1 cellular context compared by ENCODE assay signal in the genomic region with DNA sequence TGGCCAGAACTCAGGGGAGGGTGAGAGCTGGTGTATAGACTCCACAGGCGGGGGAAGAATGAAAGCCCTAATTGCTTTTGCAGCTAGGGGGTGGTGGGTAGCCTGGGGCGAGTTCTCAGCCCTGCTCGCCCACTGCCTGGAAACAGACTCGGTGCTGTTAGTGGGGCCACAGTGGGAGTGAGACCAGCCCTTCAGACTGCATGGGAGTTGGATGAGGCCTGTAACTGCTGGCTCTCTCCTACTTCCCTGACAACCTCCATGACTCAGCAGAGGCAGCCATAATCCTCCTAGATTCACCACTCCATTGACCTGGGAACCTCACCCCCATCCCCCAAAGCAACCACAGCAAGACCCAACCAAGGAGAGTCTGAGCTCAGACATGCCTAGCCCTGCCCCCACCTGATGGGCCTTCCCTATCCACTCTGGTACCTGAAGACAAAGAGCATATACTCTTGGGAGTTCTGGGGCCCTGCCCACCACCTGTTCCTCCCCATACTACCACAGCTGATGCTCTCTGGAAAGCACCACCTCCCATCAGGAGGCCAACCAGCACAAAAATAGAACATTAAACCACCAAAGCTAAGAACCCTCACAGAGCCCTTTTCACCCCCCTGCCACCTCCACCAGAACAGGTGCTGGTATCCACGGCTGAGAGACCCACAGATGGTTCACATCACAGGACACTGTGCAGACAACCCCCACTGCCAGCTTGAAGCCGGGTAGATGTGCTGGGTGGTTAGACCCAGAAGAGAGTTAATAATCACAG.
A peak's percentile ranks its signal among the peaks of the same experiment; 100 is the strongest.
TF ChIP-seq lines count a peak whose summit lies in the region.

No MANE protein-coding gene starts in this region.

TF ChIP-seq in GM12878, 131 proteins besides CTCF, POLR2A, EP300 and RAD21 (continued from another document and continues in another):
- TF ChIP-seq, protein P1, sequence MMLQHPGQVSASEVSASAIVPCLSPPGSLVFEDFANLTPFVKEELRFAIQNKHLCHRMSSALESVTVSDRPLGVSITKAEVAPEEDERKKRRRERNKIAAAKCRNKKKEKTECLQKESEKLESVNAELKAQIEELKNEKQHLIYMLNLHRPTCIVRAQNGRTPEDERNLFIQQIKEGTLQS (IDR thresholded peaks at IDR 0.05; ENCODE audit: borderline replicate concordance, extremely low read depth, low read depth, low read length), result no peak
- TF ChIP-seq SMARCA5 (IDR thresholded peaks at IDR 0.05), result no peak
- TF ChIP-seq, protein P2, sequence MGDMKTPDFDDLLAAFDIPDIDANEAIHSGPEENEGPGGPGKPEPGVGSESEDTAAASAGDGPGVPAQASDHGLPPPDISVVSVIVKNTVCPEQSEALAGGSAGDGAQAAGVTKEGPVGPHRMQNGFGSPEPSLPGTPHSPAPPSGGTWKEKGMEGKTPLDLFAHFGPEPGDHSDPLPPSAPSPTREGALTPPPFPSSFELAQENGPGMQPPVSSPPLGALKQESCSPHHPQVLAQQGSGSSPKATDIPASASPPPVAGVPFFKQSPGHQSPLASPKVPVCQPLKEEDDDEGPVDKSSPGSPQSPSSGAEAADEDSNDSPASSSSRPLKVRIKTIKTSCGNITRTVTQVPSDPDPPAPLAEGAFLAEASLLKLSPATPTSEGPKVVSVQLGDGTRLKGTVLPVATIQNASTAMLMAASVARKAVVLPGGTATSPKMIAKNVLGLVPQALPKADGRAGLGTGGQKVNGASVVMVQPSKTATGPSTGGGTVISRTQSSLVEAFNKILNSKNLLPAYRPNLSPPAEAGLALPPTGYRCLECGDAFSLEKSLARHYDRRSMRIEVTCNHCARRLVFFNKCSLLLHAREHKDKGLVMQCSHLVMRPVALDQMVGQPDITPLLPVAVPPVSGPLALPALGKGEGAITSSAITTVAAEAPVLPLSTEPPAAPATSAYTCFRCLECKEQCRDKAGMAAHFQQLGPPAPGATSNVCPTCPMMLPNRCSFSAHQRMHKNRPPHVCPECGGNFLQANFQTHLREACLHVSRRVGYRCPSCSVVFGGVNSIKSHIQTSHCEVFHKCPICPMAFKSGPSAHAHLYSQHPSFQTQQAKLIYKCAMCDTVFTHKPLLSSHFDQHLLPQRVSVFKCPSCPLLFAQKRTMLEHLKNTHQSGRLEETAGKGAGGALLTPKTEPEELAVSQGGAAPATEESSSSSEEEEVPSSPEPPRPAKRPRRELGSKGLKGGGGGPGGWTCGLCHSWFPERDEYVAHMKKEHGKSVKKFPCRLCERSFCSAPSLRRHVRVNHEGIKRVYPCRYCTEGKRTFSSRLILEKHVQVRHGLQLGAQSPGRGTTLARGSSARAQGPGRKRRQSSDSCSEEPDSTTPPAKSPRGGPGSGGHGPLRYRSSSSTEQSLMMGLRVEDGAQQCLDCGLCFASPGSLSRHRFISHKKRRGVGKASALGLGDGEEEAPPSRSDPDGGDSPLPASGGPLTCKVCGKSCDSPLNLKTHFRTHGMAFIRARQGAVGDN (IDR thresholded peaks at IDR 0.05), result peak; percentile 48; the same call in 1 of the 2 replicates
- no peak for TF ChIP-seq DPF2 (IDR thresholded peaks at IDR 0.05)
- no peak for TF ChIP-seq RCOR1 (conservative IDR thresholded peaks at IDR 0.05; ENCODE audit: low read depth, low read length)
- TF ChIP-seq, protein P3, sequence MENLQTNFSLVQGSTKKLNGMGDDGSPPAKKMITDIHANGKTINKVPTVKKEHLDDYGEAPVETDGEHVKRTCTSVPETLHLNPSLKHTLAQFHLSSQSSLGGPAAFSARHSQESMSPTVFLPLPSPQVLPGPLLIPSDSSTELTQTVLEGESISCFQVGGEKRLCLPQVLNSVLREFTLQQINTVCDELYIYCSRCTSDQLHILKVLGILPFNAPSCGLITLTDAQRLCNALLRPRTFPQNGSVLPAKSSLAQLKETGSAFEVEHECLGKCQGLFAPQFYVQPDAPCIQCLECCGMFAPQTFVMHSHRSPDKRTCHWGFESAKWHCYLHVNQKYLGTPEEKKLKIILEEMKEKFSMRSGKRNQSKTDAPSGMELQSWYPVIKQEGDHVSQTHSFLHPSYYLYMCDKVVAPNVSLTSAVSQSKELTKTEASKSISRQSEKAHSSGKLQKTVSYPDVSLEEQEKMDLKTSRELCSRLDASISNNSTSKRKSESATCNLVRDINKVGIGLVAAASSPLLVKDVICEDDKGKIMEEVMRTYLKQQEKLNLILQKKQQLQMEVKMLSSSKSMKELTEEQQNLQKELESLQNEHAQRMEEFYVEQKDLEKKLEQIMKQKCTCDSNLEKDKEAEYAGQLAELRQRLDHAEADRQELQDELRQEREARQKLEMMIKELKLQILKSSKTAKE (IDR thresholded peaks at IDR 0.05; ENCODE audit: low read depth, poor library complexity, severe bottlenecking), result no peak
- no peak for TF ChIP-seq ASH2L (IDR thresholded peaks at IDR 0.05; ENCODE audit: borderline replicate concordance, low read depth)
- TF ChIP-seq NBN (IDR thresholded peaks at IDR 0.05), result peak; percentile 35; the same call in 1 of the 2 replicates
- TF ChIP-seq RELA (IDR thresholded peaks at IDR 0.05; ENCODE audit: borderline replicate concordance, partially characterized antibody), result no peak
- TF ChIP-seq POU2F2 (IDR thresholded peaks at IDR 0.05; ENCODE audit: borderline replicate concordance, low read depth, low read length), result 0 out of 3 replicates have a peak, but pooled peaks have one; percentile 24
- TF ChIP-seq, protein P4, sequence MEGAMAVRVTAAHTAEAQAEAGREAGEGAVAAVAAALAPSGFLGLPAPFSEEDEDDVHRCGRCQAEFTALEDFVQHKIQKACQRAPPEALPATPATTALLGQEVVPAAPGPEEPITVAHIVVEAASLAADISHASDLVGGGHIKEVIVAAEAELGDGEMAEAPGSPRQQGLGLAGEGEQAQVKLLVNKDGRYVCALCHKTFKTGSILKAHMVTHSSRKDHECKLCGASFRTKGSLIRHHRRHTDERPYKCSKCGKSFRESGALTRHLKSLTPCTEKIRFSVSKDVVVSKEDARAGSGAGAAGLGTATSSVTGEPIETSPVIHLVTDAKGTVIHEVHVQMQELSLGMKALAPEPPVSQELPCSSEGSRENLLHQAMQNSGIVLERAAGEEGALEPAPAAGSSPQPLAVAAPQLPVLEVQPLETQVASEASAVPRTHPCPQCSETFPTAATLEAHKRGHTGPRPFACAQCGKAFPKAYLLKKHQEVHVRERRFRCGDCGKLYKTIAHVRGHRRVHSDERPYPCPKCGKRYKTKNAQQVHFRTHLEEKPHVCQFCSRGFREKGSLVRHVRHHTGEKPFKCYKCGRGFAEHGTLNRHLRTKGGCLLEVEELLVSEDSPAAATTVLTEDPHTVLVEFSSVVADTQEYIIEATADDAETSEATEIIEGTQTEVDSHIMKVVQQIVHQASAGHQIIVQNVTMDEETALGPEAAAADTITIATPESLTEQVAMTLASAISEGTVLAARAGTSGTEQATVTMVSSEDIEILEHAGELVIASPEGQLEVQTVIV (IDR thresholded peaks at IDR 0.05; ENCODE audit: borderline replicate concordance, partially characterized antibody), result no peak
- 0 out of 2 replicates have a peak, but pooled peaks have one; percentile 23 for TF ChIP-seq BCL11A (IDR thresholded peaks at IDR 0.05; ENCODE audit: low read depth, low read length)
- TF ChIP-seq SP1 (IDR thresholded peaks at IDR 0.05; ENCODE audit: low read depth, low read length), result no peak
- TF ChIP-seq, protein P5, sequence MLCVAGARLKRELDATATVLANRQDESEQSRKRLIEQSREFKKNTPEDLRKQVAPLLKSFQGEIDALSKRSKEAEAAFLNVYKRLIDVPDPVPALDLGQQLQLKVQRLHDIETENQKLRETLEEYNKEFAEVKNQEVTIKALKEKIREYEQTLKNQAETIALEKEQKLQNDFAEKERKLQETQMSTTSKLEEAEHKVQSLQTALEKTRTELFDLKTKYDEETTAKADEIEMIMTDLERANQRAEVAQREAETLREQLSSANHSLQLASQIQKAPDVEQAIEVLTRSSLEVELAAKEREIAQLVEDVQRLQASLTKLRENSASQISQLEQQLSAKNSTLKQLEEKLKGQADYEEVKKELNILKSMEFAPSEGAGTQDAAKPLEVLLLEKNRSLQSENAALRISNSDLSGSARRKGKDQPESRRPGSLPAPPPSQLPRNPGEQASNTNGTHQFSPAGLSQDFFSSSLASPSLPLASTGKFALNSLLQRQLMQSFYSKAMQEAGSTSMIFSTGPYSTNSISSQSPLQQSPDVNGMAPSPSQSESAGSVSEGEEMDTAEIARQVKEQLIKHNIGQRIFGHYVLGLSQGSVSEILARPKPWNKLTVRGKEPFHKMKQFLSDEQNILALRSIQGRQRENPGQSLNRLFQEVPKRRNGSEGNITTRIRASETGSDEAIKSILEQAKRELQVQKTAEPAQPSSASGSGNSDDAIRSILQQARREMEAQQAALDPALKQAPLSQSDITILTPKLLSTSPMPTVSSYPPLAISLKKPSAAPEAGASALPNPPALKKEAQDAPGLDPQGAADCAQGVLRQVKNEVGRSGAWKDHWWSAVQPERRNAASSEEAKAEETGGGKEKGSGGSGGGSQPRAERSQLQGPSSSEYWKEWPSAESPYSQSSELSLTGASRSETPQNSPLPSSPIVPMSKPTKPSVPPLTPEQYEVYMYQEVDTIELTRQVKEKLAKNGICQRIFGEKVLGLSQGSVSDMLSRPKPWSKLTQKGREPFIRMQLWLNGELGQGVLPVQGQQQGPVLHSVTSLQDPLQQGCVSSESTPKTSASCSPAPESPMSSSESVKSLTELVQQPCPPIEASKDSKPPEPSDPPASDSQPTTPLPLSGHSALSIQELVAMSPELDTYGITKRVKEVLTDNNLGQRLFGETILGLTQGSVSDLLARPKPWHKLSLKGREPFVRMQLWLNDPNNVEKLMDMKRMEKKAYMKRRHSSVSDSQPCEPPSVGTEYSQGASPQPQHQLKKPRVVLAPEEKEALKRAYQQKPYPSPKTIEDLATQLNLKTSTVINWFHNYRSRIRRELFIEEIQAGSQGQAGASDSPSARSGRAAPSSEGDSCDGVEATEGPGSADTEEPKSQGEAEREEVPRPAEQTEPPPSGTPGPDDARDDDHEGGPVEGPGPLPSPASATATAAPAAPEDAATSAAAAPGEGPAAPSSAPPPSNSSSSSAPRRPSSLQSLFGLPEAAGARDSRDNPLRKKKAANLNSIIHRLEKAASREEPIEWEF (IDR thresholded peaks at IDR 0.05; ENCODE audit: insufficient replicate concordance, low read depth, low read length), result no peak
- TF ChIP-seq, protein P6, sequence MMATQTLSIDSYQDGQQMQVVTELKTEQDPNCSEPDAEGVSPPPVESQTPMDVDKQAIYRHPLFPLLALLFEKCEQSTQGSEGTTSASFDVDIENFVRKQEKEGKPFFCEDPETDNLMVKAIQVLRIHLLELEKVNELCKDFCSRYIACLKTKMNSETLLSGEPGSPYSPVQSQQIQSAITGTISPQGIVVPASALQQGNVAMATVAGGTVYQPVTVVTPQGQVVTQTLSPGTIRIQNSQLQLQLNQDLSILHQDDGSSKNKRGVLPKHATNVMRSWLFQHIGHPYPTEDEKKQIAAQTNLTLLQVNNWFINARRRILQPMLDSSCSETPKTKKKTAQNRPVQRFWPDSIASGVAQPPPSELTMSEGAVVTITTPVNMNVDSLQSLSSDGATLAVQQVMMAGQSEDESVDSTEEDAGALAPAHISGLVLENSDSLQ (IDR thresholded peaks at IDR 0.05), result peak; percentile 25; the same call in 1 of the 2 replicates
- TF ChIP-seq SREBF1 (IDR thresholded peaks at IDR 0.05; ENCODE audit: low read length), result no peak
- TF ChIP-seq CEBPB (IDR thresholded peaks at IDR 0.05; ENCODE audit: borderline replicate concordance in 1 of 2, low read depth in 2 of 2, low read length in 2 of 2), result no peak
- TF ChIP-seq, protein P7, sequence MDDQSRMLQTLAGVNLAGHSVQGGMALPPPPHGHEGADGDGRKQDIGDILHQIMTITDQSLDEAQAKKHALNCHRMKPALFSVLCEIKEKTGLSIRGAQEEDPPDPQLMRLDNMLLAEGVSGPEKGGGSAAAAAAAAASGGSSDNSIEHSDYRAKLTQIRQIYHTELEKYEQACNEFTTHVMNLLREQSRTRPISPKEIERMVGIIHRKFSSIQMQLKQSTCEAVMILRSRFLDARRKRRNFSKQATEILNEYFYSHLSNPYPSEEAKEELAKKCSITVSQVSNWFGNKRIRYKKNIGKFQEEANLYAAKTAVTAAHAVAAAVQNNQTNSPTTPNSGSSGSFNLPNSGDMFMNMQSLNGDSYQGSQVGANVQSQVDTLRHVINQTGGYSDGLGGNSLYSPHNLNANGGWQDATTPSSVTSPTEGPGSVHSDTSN (IDR thresholded peaks at IDR 0.05; ENCODE audit: insufficient replicate concordance, low read depth, low read length), result peak; percentile 57
- no peak for TF ChIP-seq CBX3 (IDR thresholded peaks at IDR 0.05; ENCODE audit: borderline replicate concordance, low read depth)
- TF ChIP-seq, protein P8, sequence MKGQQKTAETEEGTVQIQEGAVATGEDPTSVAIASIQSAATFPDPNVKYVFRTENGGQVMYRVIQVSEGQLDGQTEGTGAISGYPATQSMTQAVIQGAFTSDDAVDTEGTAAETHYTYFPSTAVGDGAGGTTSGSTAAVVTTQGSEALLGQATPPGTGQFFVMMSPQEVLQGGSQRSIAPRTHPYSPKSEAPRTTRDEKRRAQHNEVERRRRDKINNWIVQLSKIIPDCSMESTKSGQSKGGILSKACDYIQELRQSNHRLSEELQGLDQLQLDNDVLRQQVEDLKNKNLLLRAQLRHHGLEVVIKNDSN (IDR thresholded peaks at IDR 0.05; ENCODE audit: borderline replicate concordance, extremely low read length, insufficient read depth, low read depth, low read length), result no peak
- TF ChIP-seq BHLHE40 (IDR thresholded peaks at IDR 0.05; ENCODE audit: borderline replicate concordance in 1 of 2, low read depth in 2 of 2, low read length in 1 of 2), result peak in 1 of 2 experiments; percentile 18; a peak in 1 of 4 replicates
- TF ChIP-seq, protein P9, sequence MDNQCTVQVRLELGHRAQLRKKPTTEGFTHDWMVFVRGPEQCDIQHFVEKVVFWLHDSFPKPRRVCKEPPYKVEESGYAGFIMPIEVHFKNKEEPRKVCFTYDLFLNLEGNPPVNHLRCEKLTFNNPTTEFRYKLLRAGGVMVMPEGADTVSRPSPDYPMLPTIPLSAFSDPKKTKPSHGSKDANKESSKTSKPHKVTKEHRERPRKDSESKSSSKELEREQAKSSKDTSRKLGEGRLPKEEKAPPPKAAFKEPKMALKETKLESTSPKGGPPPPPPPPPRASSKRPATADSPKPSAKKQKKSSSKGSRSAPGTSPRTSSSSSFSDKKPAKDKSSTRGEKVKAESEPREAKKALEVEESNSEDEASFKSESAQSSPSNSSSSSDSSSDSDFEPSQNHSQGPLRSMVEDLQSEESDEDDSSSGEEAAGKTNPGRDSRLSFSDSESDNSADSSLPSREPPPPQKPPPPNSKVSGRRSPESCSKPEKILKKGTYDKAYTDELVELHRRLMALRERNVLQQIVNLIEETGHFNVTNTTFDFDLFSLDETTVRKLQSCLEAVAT (IDR thresholded peaks at IDR 0.05), result no peak
- TF ChIP-seq HCFC1 (IDR thresholded peaks at IDR 0.05; ENCODE audit: low read length), result no peak
- TF ChIP-seq CHD2 (IDR thresholded peaks at IDR 0.05; ENCODE audit: borderline replicate concordance, low read depth, low read length), result 0 out of 2 replicates have a peak, but pooled peaks have one; percentile 36
- TF ChIP-seq CBX5 (IDR thresholded peaks at IDR 0.05; ENCODE audit: low read depth), result no peak
- TF ChIP-seq JUNB (IDR thresholded peaks at IDR 0.05), result no peak
- TF ChIP-seq CBFB (IDR thresholded peaks at IDR 0.05; ENCODE audit: low read depth), result no peak
- TF ChIP-seq IRF4 (IDR thresholded peaks at IDR 0.05; ENCODE audit: low read depth, low read length), result no peak
